8 cellular contexts compared by ENCODE assay signal in the genomic region with DNA sequence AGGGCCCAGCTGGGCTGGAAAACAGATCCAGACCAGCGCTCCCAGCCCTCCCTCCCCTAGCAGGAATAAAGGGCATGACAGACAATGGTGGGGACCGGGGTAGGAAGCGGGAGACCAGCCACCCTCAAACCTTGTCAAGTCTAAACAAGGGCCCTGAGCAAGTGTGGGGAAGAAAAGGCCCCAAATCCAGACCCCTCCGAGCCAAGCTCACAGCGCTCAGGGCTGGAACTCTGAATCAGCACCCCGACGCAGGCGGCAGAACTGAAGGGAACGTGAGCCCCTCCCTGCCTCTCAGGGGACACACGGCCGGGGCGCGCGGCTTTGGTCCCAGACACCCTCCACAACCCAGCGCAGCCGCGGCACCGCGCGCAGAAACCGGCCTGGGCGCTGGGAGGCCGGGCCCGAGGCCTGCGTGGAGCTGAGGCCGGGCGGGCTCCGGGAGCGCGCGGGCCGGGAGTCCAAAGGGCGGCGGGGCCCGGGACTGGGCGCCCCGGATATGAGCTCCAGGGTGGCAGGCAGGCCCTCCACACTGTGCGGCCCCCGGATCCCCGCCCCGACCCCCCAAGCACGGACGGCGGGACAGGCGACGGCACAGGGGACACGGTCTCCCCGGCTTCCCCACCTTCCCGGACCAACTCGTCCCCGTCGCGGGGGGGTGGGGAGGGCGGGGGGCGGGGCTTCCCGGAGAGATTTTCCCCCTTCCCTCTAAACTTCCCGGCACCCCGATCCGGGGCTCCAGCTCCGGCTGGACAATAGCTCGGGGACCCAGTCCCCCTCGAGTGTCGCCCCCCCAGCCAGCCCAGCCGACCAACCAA. TPM values are rescaled to one million over a fixed set of nuclear protein-coding genes. Genes with fewer than 3 reads are reported as not detected.
A peak's percentile ranks its signal among the peaks of the same experiment; 100 is the strongest.
DNase-seq lines count a peak whose midpoint lies in the region; ATAC-seq and TF ChIP-seq lines count a peak whose summit lies in the region.

No MANE protein-coding gene starts in this region.

- no peaks in the 10 kb centered on the region for H3K36me3 Mint-ChIP-seq in activated CD4-positive, alpha-beta T cell treated with anti-CD3 and anti-CD28 coated beads for 36 hours (ENCODE audit: low read depth)
- H3K36me3 Mint-ChIP-seq in activated B cell treated with CpG ODN at 0.5 μM for 24 hours (ENCODE audit: low read depth), result no peaks in the 10 kb centered on the region
- H3K36me3 Mint-ChIP-seq in glutamatergic neuron (ENCODE audit: unreplicated experiment), result no peaks in the 10 kb centered on the region

- no peaks in the 10 kb centered on the region for H3K9me3 ChIP-seq in prostate gland

- CTCF ChIA-PET in activated CD4-positive, alpha-beta T cell treated with anti-CD3 and anti-CD28 coated beads for 36 hours (lab: Charles Lee), result interaction anchor here (0.6 to 0.9 kb wide), 2 partner anchors 10 to 31 kb away, joined by 3 read pairs; no protein-coding TSS in a partner anchor
- CTCF ChIA-PET in activated B cell treated with CpG ODN at 0.5 μM for 24 hours (lab: Charles Lee), result no interaction called here

- peaks cover 4% of the 10 kb centered on the region for H3K4me1 Mint-ChIP-seq in activated CD4-positive, alpha-beta T cell treated with anti-CD3 and anti-CD28 coated beads for 36 hours
- H3K4me1 Mint-ChIP-seq in activated B cell treated with CpG ODN at 0.5 μM for 24 hours, result peaks cover 14% of the 10 kb centered on the region
- peaks cover 49% of the 10 kb centered on the region for H3K4me1 Mint-ChIP-seq in glutamatergic neuron (ENCODE audit: low read depth, unreplicated experiment)

- H3K4me1 ChIP-seq in prostate gland (replicated peaks), result peaks cover 35% of the 10 kb centered on the region

- TF ChIP-seq CTCF in activated B cell treated with CpG ODN at 0.5 μM for 24 hours (IDR thresholded peaks at IDR 0.05) (no peak), glutamatergic neuron (IDR thresholded peaks at IDR 0.05; ENCODE audit: partially characterized antibody, unreplicated experiment) (no peak), prostate gland (IDR thresholded peaks at IDR 0.05) (peak in 1 of 4 experiments; percentile 12), GM13977 (IDR thresholded peaks at IDR 0.05; ENCODE audit: extremely low read depth, insufficient read depth, missing control alignments) (no peak)

- ATAC-seq in activated CD4-positive, alpha-beta T cell treated with anti-CD3 and anti-CD28 coated beads for 36 hours, result no peak
- ATAC-seq in activated B cell treated with CpG ODN at 0.5 μM for 24 hours (ENCODE audit: low read depth), result peak; percentile 5
- ATAC-seq in HG03039 (IDR thresholded peaks at IDR 0.05; ENCODE audit: unreplicated experiment), result no peak
- no peak for ATAC-seq in GM18861 (IDR thresholded peaks at IDR 0.05; ENCODE audit: unreplicated experiment)

- no peaks in the 10 kb centered on the region for H3K27me3 ChIP-seq in prostate gland (replicated peaks; ENCODE audit: insufficient read depth)

- POLR2A ChIA-PET in activated CD4-positive, alpha-beta T cell treated with anti-CD3 and anti-CD28 coated beads for 36 hours (lab: Charles Lee), result interaction anchor here (0.8 to 2.2 kb wide), 2 partner anchors 23 to 25 kb away, joined by 3 to 11 read pairs; no protein-coding TSS in a partner anchor
- POLR2A ChIA-PET in activated B cell treated with CpG ODN at 0.5 μM for 24 hours (lab: Charles Lee), result interaction anchor here (0.6 to 2.3 kb wide), 3 partner anchors 20 to 28 kb away, joined by 5 to 16 read pairs (median 7); a partner anchor contains a TSS

- H3K27ac ChIP-seq in prostate gland, result peak overlapping the region; percentile 95 to 98

- no peaks in the 10 kb centered on the region for H3K9me3 Mint-ChIP-seq in activated CD4-positive, alpha-beta T cell treated with anti-CD3 and anti-CD28 coated beads for 36 hours (ENCODE audit: low read depth)
- H3K9me3 Mint-ChIP-seq in activated B cell treated with CpG ODN at 0.5 μM for 24 hours (no peaks in the 10 kb centered on the region), glutamatergic neuron (ENCODE audit: unreplicated experiment) (peaks cover 10% of the 10 kb centered on the region)

- H3K4me3 ChIP-seq in prostate gland, result peak overlapping the region; percentile 89 to 97

- peak overlapping the region; percentile 56 for H3K4me3 Mint-ChIP-seq in activated CD4-positive, alpha-beta T cell treated with anti-CD3 and anti-CD28 coated beads for 36 hours
- peak overlapping the region; percentile 60 for H3K4me3 Mint-ChIP-seq in activated B cell treated with CpG ODN at 0.5 μM for 24 hours
- peak overlapping the region; percentile 90 for H3K4me3 Mint-ChIP-seq in glutamatergic neuron (ENCODE audit: unreplicated experiment)

- H3K36me3 ChIP-seq in prostate gland, result no peaks in the 10 kb centered on the region

- peaks cover 5% of the 10 kb centered on the region for H3K27me3 Mint-ChIP-seq in activated CD4-positive, alpha-beta T cell treated with anti-CD3 and anti-CD28 coated beads for 36 hours
- H3K27me3 Mint-ChIP-seq in activated B cell treated with CpG ODN at 0.5 μM for 24 hours, result peaks cover 32% of the 10 kb centered on the region
- peaks cover 16% of the 10 kb centered on the region for H3K27me3 Mint-ChIP-seq in glutamatergic neuron (ENCODE audit: unreplicated experiment)

- in situ Hi-C loops in GM13977 (cut with MboI; ENCODE audit: low pct_unique_long_range_greater_than_20kb, low sequenced_read_pairs, unreplicated experiment), result no loop called here

- no peak overlapping the region for H3K27ac Mint-ChIP-seq in activated CD4-positive, alpha-beta T cell treated with anti-CD3 and anti-CD28 coated beads for 36 hours
- H3K27ac Mint-ChIP-seq in activated B cell treated with CpG ODN at 0.5 μM for 24 hours (no peak overlapping the region), glutamatergic neuron (ENCODE audit: unreplicated experiment) (peak overlapping the region; percentile 83)

- TF ChIP-seq POLR2A in prostate gland (IDR thresholded peaks at IDR 0.05), result peak; percentile 23

- 7% methylated on average over 53 of the region's 64 CpGs for WGBS in prostate gland

- intact Hi-C loops in activated CD4-positive, alpha-beta T cell treated with anti-CD3 and anti-CD28 coated beads for 36 hours (cut with DNase I, micrococcal nuclease), result no loop called here
- intact Hi-C loops in activated B cell treated with CpG ODN at 0.5 μM for 24 hours (cut with micrococcal nuclease) (no loop called here), prostate gland (cut with DNase I) (loop anchor here (2.0 kb wide), 1 partner anchor 27 kb away; a partner anchor contains a TSS)

- no peak for DNase-seq in activated CD4-positive, alpha-beta T cell treated with anti-CD3 and anti-CD28 coated beads for 36 hours
- no peak for DNase-seq in activated CD4-positive, alpha-beta T cell treated with anti-CD3 and anti-CD28 coated beads for 1 hour
- DNase-seq in activated B cell treated with CpG ODN at 0.5 μM for 24 hours, result no peak
- peak; percentile 66 for DNase-seq in glutamatergic neuron
- no peak for DNase-seq in prostate gland (ENCODE audit: low spot score)
- DNase-seq in GM13977 (ENCODE audit: low spot score), result no peak

RNA-seq across cellular contexts. Expression of a gene that starts 0.6 kb away (rescaled TPM):
- total RNA-seq in activated CD4-positive, alpha-beta T cell treated with anti-CD3 and anti-CD28 coated beads for 36 hours, result 1 to 10 TPM; 1.4 to 1.5 TPM
- total RNA-seq in activated B cell treated with CpG ODN at 0.5 μM for 24 hours (0.13 and 0.34 TPM in 2 replicates), glutamatergic neuron (ENCODE audit: unreplicated experiment) (50.0 TPM), prostate gland (10 to 100 TPM; 34.1 to 41.1 TPM)

RNA-seq across cellular contexts. Expression of a gene that starts 16.5 kb away (rescaled TPM):
- total RNA-seq in activated CD4-positive, alpha-beta T cell treated with anti-CD3 and anti-CD28 coated beads for 36 hours, result not detected
- not detected in 2 replicates for total RNA-seq in activated B cell treated with CpG ODN at 0.5 μM for 24 hours
- total RNA-seq in glutamatergic neuron (ENCODE audit: unreplicated experiment), result not detected
- under 1 TPM in 1 of 2 donors, not detected in 1; 0.27 TPM for total RNA-seq in prostate gland

RNA-seq across cellular contexts. Expression of a gene that starts 28.0 kb away (rescaled TPM):
- total RNA-seq in activated CD4-positive, alpha-beta T cell treated with anti-CD3 and anti-CD28 coated beads for 36 hours, result 1,000 to 10,000 TPM; 1,952 to 2,334 TPM
- 2,485 and 2,644 TPM in 2 replicates for total RNA-seq in activated B cell treated with CpG ODN at 0.5 μM for 24 hours
- total RNA-seq in glutamatergic neuron (ENCODE audit: unreplicated experiment), result 690 TPM
- total RNA-seq in prostate gland, result 1,000 to 10,000 TPM in 1 of 2 donors, 100 to 1,000 TPM in 1; 897 to 2,172 TPM

RNA-seq across cellular contexts. Expression of a gene that starts 44.1 kb away (rescaled TPM):
- total RNA-seq in activated CD4-positive, alpha-beta T cell treated with anti-CD3 and anti-CD28 coated beads for 36 hours, result 10 to 100 TPM; 14.3 to 14.8 TPM
- total RNA-seq in activated B cell treated with CpG ODN at 0.5 μM for 24 hours (8.5 and 9.2 TPM in 2 replicates), glutamatergic neuron (ENCODE audit: unreplicated experiment) (33.4 TPM), prostate gland (10 to 100 TPM in 1 of 2 donors, 1 to 10 TPM in 1; 7.5 to 14.0 TPM)

Comparison
In these comparisons a context has a peak if more than half of its experiments do, and no peak if none do; other contexts are left out.
1. RNA of a gene that starts 0.6 kb away (total RNA-seq): 50.0 TPM in glutamatergic neuron (single experiment) and 34.1 to 41.1 TPM in prostate gland; 1.4 to 1.5 TPM in activated CD4-positive, alpha-beta T cell treated with anti-CD3 and anti-CD28 coated beads for 36 hours and 0.13 to 0.34 TPM in activated B cell treated with CpG ODN at 0.5 μM for 24 hours; every median in the first group is over 10 times any median in the second.
2. Peak in every context shown above with its lines, with median percentiles within 50 percentile points of each other: H3K4me3 Mint-ChIP-seq.